ENCODE assay signal across 32 cellular contexts in genomic region chr6:12102350-12102749, GRCh38.
"Had no signal": no experiment of that assay in that cellular context is flagged by ENCODE, and none has a peak within 500 bp of the region (broad histone marks: within the 10 kb centered on the region; RNA-seq: fewer than 3 reads in every experiment).

No MANE protein-coding gene starts in this region.

- ATAC-seq: activated T-cell treated with anti-CD3 and anti-CD28 coated beads, Interleukin-2, amount 50 U/mL, for 72 hours; effector memory CD8-positive, alpha-beta T cell; esophagus mucosa; foreskin keratinocyte; left colon; lower lobe of right lung; mucosa of descending colon had no signal

- H3K4me1 ChIP-seq: lower lobe of right lung, tibial artery had no signal

- FAIRE-seq: bronchial epithelial cell, endothelial cell of umbilical vein had no signal

- H3K4me3 Mint-ChIP-seq: activated naive CD4-positive, alpha-beta T cell treated with anti-CD3 and anti-CD28 coated beads for 36 hours; activated T-cell treated with anti-CD3 and anti-CD28 coated beads, Interleukin-2, amount 50 U/mL, for 72 hours; effector memory CD8-positive, alpha-beta T cell; immature natural killer cell; nephron; T-helper 1 cell treated with Interleukin-12 subunit alpha and Interleukin-12 subunit beta and Interleukin-4 antibody, amounts not matched to agents 30 μg/mL and 1 μg/mL, for 36 hours had no signal

- H3K27ac Mint-ChIP-seq: activated naive CD4-positive, alpha-beta T cell treated with anti-CD3 and anti-CD28 coated beads for 36 hours; nephron had no signal

- H3K27me3 Mint-ChIP-seq: effector memory CD8-positive, alpha-beta T cell had no signal

- H3K9me3 Mint-ChIP-seq: activated naive CD4-positive, alpha-beta T cell treated with anti-CD3 and anti-CD28 coated beads for 36 hours; effector memory CD8-positive, alpha-beta T cell; immature natural killer cell; nephron; T-helper 1 cell treated with Interleukin-12 subunit alpha and Interleukin-12 subunit beta and Interleukin-4 antibody, amounts not matched to agents 30 μg/mL and 1 μg/mL, for 36 hours had no signal

- DNase-seq: activated CD4-positive, alpha-beta T cell treated with anti-CD3 and anti-CD28 coated beads for 4 hours; activated CD4-positive, alpha-beta T cell treated with anti-CD3 and anti-CD28 coated beads, Interleukin-2, amount 50 U/mL, for 4 hours; activated effector memory CD4-positive, alpha-beta T cell treated with Interleukin-2 at 50 U/mL for 16 hours; activated naive CD4-positive, alpha-beta T cell treated with anti-CD3 and anti-CD28 coated beads for 36 hours; activated T-cell treated with anti-CD3 and anti-CD28 coated beads for 4 hours; activated T-cell treated with anti-CD3 and anti-CD28 coated beads, Interleukin-2, amount 50 U/mL, for 72 hours; anterior cingulate cortex; effector memory CD8-positive, alpha-beta T cell; foreskin keratinocyte; heart left ventricle; hypothalamus; immature natural killer cell; kidney; left colon; lower lobe of right lung; mesendoderm; mucosa of descending colon; posterior cingulate gyrus; right cardiac atrium; stimulated activated CD4-positive, alpha-beta T cell treated with anti-CD3 and anti-CD28 coated beads, Interleukin-15, amount 100 ng/mL, for 24 hours; stimulated activated CD4-positive, alpha-beta T cell treated with anti-CD3 and anti-CD28 coated beads, Interleukin-2, amount 100 ng/mL, for 24 hours; stimulated activated naive CD4-positive, alpha-beta T cell; T-helper 9 cell; tibial artery had no signal

- H3K27ac ChIP-seq: coronary artery, foreskin keratinocyte, lower lobe of right lung, suprapubic skin, tibial artery, VCaP had no signal

- H3K36me3 ChIP-seq: heart left ventricle, lower lobe of right lung, suprapubic skin, tibial artery had no signal

- H3K4me3 ChIP-seq: coronary artery, heart left ventricle, lower lobe of right lung, mucosa of descending colon, suprapubic skin, tibial artery had no signal

- H3K9me3 ChIP-seq: heart left ventricle, lower lobe of right lung, mucosa of descending colon, suprapubic skin had no signal

- H3K27me3 ChIP-seq: foreskin keratinocyte, heart left ventricle, suprapubic skin, tibial artery had no signal
